Comparison of ENCODE assay signal across 1 cellular context in the genomic region with DNA sequence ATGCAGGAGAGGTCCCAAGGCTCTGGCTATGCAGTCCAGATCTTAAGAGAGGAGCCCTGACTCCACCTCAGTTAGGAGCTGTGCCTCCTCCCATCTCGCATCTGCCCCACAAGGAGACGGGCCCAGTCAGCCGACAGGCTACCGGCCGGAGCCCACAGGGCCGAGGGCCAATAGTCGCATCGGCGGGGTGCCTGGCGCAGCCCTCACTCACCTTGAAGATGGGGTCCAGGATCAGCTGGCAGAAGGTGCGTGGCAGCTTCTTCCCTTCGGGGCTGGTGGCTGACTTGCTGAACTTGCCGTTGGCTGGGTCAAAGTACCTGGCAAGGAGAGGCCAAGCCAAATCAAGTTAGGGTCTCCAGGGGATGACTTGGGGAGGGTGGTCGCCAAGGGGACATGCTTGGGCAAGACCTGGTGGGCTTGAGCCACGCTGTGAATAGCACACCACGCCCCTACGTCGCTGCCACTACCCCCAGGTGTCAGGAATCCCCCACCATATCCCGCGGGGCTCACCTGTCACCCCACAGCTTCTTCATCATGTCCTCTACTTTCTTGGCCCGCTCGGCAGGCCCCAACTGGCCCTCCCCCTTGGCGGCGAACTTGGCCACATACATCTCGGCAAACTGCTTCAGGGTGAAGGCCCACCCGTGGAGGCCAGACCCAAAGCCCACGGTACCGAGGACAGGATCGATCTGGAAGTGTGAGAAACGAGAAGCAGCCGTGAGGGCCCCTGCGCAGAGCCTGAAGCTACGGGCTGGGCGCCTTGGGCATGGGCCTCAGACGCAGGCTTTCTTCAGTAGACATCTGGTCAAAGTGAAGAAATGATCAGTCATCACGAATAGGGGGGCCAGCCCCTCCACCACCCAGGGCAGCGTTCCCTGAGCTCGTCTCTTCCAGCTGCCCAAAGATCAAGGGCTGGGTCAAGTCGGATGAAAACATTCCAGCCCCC.
TF ChIP-seq lines count a peak whose summit lies in the region.

No MANE protein-coding gene starts in this region.

TF ChIP-seq in HEK293, 187 proteins besides CTCF, POLR2A, EP300 and RAD21 (continued from another document):
- TF ChIP-seq, protein P1, sequence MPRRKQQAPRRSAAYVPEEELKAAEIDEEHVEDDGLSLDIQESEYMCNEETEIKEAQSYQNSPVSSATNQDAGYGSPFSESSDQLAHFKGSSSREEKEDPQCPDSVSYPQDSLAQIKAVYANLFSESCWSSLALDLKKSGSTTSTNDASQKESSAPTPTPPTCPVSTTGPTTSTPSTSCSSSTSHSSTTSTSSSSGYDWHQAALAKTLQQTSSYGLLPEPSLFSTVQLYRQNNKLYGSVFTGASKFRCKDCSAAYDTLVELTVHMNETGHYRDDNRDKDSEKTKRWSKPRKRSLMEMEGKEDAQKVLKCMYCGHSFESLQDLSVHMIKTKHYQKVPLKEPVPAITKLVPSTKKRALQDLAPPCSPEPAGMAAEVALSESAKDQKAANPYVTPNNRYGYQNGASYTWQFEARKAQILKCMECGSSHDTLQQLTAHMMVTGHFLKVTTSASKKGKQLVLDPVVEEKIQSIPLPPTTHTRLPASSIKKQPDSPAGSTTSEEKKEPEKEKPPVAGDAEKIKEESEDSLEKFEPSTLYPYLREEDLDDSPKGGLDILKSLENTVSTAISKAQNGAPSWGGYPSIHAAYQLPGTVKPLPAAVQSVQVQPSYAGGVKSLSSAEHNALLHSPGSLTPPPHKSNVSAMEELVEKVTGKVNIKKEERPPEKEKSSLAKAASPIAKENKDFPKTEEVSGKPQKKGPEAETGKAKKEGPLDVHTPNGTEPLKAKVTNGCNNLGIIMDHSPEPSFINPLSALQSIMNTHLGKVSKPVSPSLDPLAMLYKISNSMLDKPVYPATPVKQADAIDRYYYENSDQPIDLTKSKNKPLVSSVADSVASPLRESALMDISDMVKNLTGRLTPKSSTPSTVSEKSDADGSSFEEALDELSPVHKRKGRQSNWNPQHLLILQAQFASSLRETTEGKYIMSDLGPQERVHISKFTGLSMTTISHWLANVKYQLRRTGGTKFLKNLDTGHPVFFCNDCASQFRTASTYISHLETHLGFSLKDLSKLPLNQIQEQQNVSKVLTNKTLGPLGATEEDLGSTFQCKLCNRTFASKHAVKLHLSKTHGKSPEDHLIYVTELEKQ (tag by site-specific recombination; IDR thresholded peaks at IDR 0.05; ENCODE audit: borderline replicate concordance), result no peak
- TF ChIP-seq, protein P2, sequence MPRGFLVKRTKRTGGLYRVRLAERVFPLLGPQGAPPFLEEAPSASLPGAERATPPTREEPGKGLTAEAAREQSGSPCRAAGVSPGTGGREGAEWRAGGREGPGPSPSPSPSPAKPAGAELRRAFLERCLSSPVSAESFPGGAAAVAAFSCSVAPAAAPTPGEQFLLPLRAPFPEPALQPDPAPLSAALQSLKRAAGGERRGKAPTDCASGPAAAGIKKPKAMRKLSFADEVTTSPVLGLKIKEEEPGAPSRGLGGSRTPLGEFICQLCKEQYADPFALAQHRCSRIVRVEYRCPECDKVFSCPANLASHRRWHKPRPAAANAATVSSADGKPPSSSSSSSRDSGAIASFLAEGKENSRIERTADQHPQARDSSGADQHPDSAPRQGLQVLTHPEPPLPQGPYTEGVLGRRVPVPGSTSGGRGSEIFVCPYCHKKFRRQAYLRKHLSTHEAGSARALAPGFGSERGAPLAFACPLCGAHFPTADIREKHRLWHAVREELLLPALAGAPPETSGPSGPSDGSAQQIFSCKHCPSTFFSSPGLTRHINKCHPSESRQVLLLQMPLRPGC (tag by site-specific recombination; IDR thresholded peaks at IDR 0.05), result no peak
- no peak for TF ChIP-seq ZNF677 (tag by site-specific recombination; IDR thresholded peaks at IDR 0.05)
- no peak for TF ChIP-seq ZNF155 (tag by site-specific recombination; IDR thresholded peaks at IDR 0.05)
- TF ChIP-seq, protein P3, sequence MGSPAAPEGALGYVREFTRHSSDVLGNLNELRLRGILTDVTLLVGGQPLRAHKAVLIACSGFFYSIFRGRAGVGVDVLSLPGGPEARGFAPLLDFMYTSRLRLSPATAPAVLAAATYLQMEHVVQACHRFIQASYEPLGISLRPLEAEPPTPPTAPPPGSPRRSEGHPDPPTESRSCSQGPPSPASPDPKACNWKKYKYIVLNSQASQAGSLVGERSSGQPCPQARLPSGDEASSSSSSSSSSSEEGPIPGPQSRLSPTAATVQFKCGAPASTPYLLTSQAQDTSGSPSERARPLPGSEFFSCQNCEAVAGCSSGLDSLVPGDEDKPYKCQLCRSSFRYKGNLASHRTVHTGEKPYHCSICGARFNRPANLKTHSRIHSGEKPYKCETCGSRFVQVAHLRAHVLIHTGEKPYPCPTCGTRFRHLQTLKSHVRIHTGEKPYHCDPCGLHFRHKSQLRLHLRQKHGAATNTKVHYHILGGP (tag by site-specific recombination; IDR thresholded peaks at IDR 0.05), result no peak
- no peak for TF ChIP-seq ZNF776 (tag by site-specific recombination; IDR thresholded peaks at IDR 0.05; ENCODE audit: borderline replicate concordance)
- no peak for TF ChIP-seq ZNF37A (tag by site-specific recombination; IDR thresholded peaks at IDR 0.05)
- no peak for TF ChIP-seq SP2 (tag by site-specific recombination; IDR thresholded peaks at IDR 0.05)
